ENCODE assay signal across 8 cellular contexts in the genomic region with DNA sequence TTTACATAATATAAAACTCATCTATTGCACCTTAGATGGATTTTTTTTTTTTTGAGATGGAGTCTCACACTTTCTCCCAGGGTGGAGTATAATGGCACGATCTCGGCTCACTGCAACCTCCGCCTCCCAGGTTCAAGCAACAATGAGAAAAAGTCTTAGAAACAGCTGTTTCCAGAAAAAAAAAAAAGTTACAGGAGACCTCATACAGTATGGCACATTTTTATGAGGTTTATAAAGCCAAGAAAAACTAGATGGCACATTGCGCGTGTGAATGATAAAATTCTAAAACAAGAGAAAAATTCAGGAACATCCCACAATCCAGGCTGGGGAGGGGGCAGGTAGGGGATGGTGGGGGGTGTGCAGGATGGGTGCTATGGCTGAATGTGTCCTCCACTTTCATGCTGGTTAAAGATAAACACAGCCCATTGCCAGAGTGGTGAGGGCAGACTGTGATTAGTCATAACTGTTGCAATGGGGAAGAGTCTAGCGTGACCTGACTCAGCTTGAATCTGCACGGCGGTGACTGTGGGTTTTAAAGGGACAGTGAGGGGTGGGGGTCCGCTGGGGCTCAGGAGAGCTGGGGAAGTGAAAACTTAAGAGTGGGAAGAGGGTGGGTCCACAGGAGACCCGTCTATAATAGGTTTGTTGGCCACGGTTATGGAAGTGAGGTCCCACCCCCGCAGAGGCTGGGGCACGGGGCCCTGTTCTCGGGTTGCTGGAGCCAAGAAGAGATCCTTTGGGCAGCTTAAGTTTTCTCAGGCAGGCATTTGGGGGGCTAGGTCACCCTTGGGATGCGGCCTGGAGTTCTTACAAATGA. TPM values are rescaled to one million over a fixed set of nuclear protein-coding genes. Genes with fewer than 3 reads are reported as not detected.
DNase-seq lines count a peak whose midpoint lies in the region; ATAC-seq and TF ChIP-seq lines count a peak whose summit lies in the region.

No MANE protein-coding gene starts in this region.

- H3K4me3 ChIP-seq in AG04450 (ENCODE audit: low read depth, low read length) (no peak overlapping the region), psoas muscle (peak overlapping the region; percentile 26)

- H3K9me3 ChIP-seq in AG04450 (ENCODE audit: control insufficient read depth, insufficient read depth, low read length) (no peaks in the 10 kb centered on the region), psoas muscle (no peaks in the 10 kb centered on the region)

- H3K27ac ChIP-seq in AG04450 (ENCODE audit: low read depth, low read length) (peak overlapping the region; percentile 73), psoas muscle (no peak overlapping the region)

- TF ChIP-seq CTCF in AG04450 (IDR thresholded peaks at IDR 0.05; ENCODE audit: low read depth, low read length) (no peak), psoas muscle (IDR thresholded peaks at IDR 0.05) (no peak)

- ATAC-seq in GM18511 (IDR thresholded peaks at IDR 0.05; ENCODE audit: unreplicated experiment), result peak; percentile 99
- ATAC-seq in HG02798 (IDR thresholded peaks at IDR 0.05; ENCODE audit: poor library complexity, unreplicated experiment), result peak; percentile 98
- peak; percentile 93 to 96 (median 94) for ATAC-seq in psoas muscle

- DNase-seq in AG04450 (ENCODE audit: low read depth, low spot score), result peak; percentile 67
- peak; percentile 74 to 83 for DNase-seq in NOMO-1 (lab: John Stamatoyannopoulos, UW; ENCODE audit: unreplicated experiment in 2 of 2)
- DNase-seq in brain pericyte (ENCODE audit: low read depth, low spot score), result peak; percentile 41
- DNase-seq in psoas muscle, result no peak
- no peak for DNase-seq in retina
- no peak for DNase-seq in DMS114 treated with DMSO at 0.1 percent for 48 hours (lab: John Stamatoyannopoulos, UW; ENCODE audit: unreplicated experiment)

- intact Hi-C loops in psoas muscle (cut with DNase I), result no loop called here

- CTCF ChIA-PET in AG04450 (lab: Charles Lee), result interaction anchor here (0.7 to 1.1 kb wide), 2 partner anchors 96 to 776 kb away, joined by 3 to 4 read pairs; no protein-coding TSS in a partner anchor

- POLR2A ChIA-PET in AG04450 (lab: Yijun Ruan, JAX), result interaction anchor here (0.6 kb wide), 1 partner anchor 23 kb away, joined by 3 read pairs; no protein-coding TSS in a partner anchor

- H3K4me1 ChIP-seq in psoas muscle, result peaks cover 13% of the 10 kb centered on the region

- no peaks in the 10 kb centered on the region for H3K36me3 ChIP-seq in psoas muscle (ENCODE audit: insufficient read depth in 1 of 2, low read depth in 1 of 2)

- H3K27me3 ChIP-seq in AG04450 (ENCODE audit: control insufficient read depth, insufficient read depth, low read length), result no peaks in the 10 kb centered on the region
- H3K27me3 ChIP-seq in psoas muscle (ENCODE audit: insufficient read depth in 3 of 3, low read length in 2 of 3), result no peaks in the 10 kb centered on the region

- WGBS in psoas muscle, 3 donors, result 29 to 50% (median 40%) methylated on average over 15 of the region's 15 CpGs

RNA-seq across cellular contexts. Expression of a gene that starts 11.9 kb away (rescaled TPM):
- polyA plus RNA-seq in AG04450 (2011; rRNA removed) (9.2 and 12.9 TPM in 2 replicates), psoas muscle (1 to 10 TPM; 2.3 to 8.3 (median 4.3) TPM)
- polyA minus RNA-seq in AG04450 (2011; rRNA and poly(A)+ RNA removed), result 5.0 and 6.8 TPM in 2 replicates
- total RNA-seq in psoas muscle, result 1 to 10 TPM; 2.2 to 2.9 (median 2.4) TPM

RNA-seq across cellular contexts. Expression of a gene that starts 12.3 kb away (rescaled TPM):
- polyA plus RNA-seq in AG04450 (2011; rRNA removed) (5.0 and 5.3 TPM in 2 replicates), psoas muscle (10 to 100 TPM in 1 of 3 donors, 1 to 10 TPM in 2; 3.6 to 11.7 (median 8.1) TPM)
- 4.3 and 6.5 TPM in 2 replicates for polyA minus RNA-seq in AG04450 (2011; rRNA and poly(A)+ RNA removed)
- total RNA-seq in psoas muscle, result 1 to 10 TPM; 5.6 to 7.0 (median 6.1) TPM

Comparison
In these comparisons a context has a peak if more than half of its experiments do, and no peak if none do; other contexts are left out.
1. DNase-seq: peak in AG04450 (single experiment), NOMO-1 (2 of 2) and brain pericyte (single experiment); none in psoas muscle (0 of 2), retina (single experiment) and DMS114 treated with DMSO at 0.1 percent for 48 hours (single experiment).
2. Peak in every context shown above with its lines, with median percentiles within 50 percentile points of each other: ATAC-seq.